5 cellular contexts compared by ENCODE assay signal in the genomic region with DNA sequence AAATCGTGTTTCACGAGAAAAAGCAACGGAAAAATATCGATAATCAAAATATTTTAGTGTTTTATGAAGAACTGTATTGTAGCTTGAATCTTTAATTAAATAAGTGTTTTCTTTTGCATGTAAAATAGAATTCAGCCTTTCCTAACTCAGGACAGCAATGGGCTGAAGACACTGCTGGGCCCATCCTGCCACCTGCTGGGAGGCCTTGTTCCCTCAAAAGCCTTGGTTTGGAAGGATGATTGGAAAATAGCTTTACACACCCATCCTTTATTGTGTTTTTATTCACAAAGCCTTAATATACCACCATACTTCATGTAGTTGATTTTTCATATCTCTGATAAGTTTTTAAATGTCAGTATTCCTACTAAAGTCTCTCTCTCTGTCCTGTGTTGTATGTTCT. TPM values are rescaled to one million over a fixed set of nuclear protein-coding genes. Genes with fewer than 3 reads are reported as not detected.
"Had no signal": no experiment of that assay in that cellular context is flagged by ENCODE, and none has a peak within 500 bp of the region (broad histone marks: within the 10 kb centered on the region; RNA-seq: fewer than 3 reads in every experiment).

No MANE protein-coding gene starts in this region.

RNA-seq across cellular contexts. Expression of gene KCNJ18, which starts 43.5 kb away (rescaled TPM):
- total RNA-seq: activated CD4-positive, alpha-beta memory T cell treated with anti-CD3 and anti-CD28 coated beads, Interleukin-2, amount 10 ng/mL, durations not matched to agents 7 days and 5 days; activated CD8-positive, alpha-beta memory T cell treated with anti-CD3 and anti-CD28 coated beads, Interleukin-2, amount 10 ng/mL, durations not matched to agents 7 days and 5 days; bronchial epithelial cell; RPMI7951; SJSA1 had no signal
